12 cellular contexts compared by ENCODE assay signal in the genomic region with DNA sequence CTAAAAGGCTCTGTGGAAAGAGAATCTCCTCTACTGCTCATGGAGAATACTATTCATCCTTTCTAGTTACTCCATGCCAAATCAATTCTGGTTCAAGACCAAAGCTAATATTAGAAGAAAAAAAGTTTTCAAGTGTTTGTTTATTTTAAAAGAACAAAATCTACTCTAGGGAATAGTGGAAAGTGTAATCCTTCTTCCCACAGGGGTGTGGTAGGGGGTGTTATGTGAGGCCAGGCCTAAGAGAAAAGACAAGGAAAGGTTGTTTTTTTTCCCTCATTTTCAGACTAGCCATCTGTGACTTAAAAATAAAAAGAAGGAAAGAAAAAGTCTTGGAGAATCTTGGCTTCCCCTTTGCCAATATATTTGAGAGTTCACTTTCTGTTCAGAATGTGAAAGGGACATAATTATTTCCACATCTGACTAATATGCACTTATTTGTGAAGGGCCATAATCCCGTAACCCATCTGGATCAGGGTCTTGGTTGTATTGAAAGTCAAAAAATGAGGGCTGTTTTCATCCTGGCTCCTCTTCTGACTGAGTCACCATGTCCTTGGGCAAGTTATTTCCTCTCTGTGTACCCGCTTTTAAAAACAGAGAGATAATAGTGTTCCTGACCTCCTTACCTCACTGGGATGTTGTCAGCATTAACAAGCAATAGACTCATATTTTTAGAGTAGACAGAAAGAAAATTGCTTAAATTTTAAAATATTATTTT.
DNase-seq lines count a peak whose midpoint lies in the region; ATAC-seq and TF ChIP-seq lines count a peak whose summit lies in the region.
"Had no signal": no experiment of that assay in that cellular context is flagged by ENCODE, and none has a peak within 500 bp of the region (broad histone marks: within the 10 kb centered on the region; RNA-seq: fewer than 3 reads in every experiment).

No MANE protein-coding gene starts in this region.

- H3K4me1 Mint-ChIP-seq in activated CD4-positive, alpha-beta memory T cell treated with anti-CD3 and anti-CD28 coated beads, Interleukin-2, amount 10 ng/mL, durations not matched to agents 7 days and 5 days, result no peaks in the 10 kb centered on the region
- H3K4me1 Mint-ChIP-seq: naive B cell had no signal

- H3K23ac ChIP-seq in IMR-90 (ENCODE audit: low read depth, low read length), result no peak overlapping the region

- dilution Hi-C loops in IMR-90 (cut with HindIII; ENCODE audit: low sequenced_read_pairs, unreplicated experiment), result no loop called here

- in situ Hi-C loops in IMR-90 (cut with MboI; ENCODE audit: low sequenced_read_pairs), result loop anchor here (25.0 kb wide), 1 partner anchor 1801 kb away; no protein-coding TSS in a partner anchor

- H4K20me1 ChIP-seq in IMR-90 (ENCODE audit: insufficient read depth, low read length), result no peaks in the 10 kb centered on the region

- WGBS in IMR-90 (ENCODE audit: extremely low coverage in 2 of 2, insufficient read length in 1 of 2), 2 experiments, result no CpG with 5 or more reads among the region's 2 CpGs
- WGBS in stomach, 5 donors, result 55 to 78% (median 72%) methylated on average over 2 of the region's 2 CpGs

- no peak overlapping the region for H2BK5ac ChIP-seq in IMR-90 (ENCODE audit: low read depth, low read length, poor library complexity, severe bottlenecking)

- H3K4me3 Mint-ChIP-seq in activated CD4-positive, alpha-beta memory T cell treated with anti-CD3 and anti-CD28 coated beads, Interleukin-2, amount 10 ng/mL, durations not matched to agents 7 days and 5 days, result no peak overlapping the region
- H3K4me3 Mint-ChIP-seq: naive B cell had no signal

- H3K9ac ChIP-seq in IMR-90 (ENCODE audit: low read depth, low read length), result no peak overlapping the region

- no peak for TF ChIP-seq EP300 in stomach (IDR thresholded peaks at IDR 0.05)

- TF ChIP-seq POLR2A in IMR-90 (IDR thresholded peaks at IDR 0.05; ENCODE audit: low read depth, low read length) (no peak), stomach (IDR thresholded peaks at IDR 0.05) (no peak)

- no peak overlapping the region for H3K27ac Mint-ChIP-seq in activated CD4-positive, alpha-beta memory T cell treated with anti-CD3 and anti-CD28 coated beads, Interleukin-2, amount 10 ng/mL, durations not matched to agents 7 days and 5 days
- H3K27ac Mint-ChIP-seq: naive B cell had no signal

- BruUV-seq in IMR-90 (replicated peaks; lab: Mats Ljungman, UMichigan), result no TSS peak

- POLR2A ChIA-PET in IMR-90 (lab: Charles Lee; ENCODE audit: unreplicated experiment), result interaction anchor here (0.6 kb wide), 1 partner anchor 16 kb away, joined by 5 read pairs; no protein-coding TSS in a partner anchor
- POLR2A ChIA-PET in activated CD4-positive, alpha-beta memory T cell treated with anti-CD3 and anti-CD28 coated beads, Interleukin-2, amount 10 ng/mL, durations not matched to agents 7 days and 5 days (lab: Charles Lee), result no interaction called here

- H2BK120ac ChIP-seq in IMR-90 (ENCODE audit: low read depth, low read length), result no peak overlapping the region

- H3K27me3 Mint-ChIP-seq in activated CD4-positive, alpha-beta memory T cell treated with anti-CD3 and anti-CD28 coated beads, Interleukin-2, amount 10 ng/mL, durations not matched to agents 7 days and 5 days, result no peaks in the 10 kb centered on the region

- H3K36me3 ChIP-seq in IMR-90 (ENCODE audit: control insufficient read depth, insufficient read depth, low read length) (no peaks in the 10 kb centered on the region), stomach (no peaks in the 10 kb centered on the region)

- intact Hi-C loops in IMR-90 (cut with micrococcal nuclease), result no loop called here
- intact Hi-C loops in left cardiac atrium (cut with DNase I), result no loop called here
- intact Hi-C loops in stomach (cut with DNase I; ENCODE audit: low total_unique reads), result no loop called here

- H3K9me3 Mint-ChIP-seq in activated CD4-positive, alpha-beta memory T cell treated with anti-CD3 and anti-CD28 coated beads, Interleukin-2, amount 10 ng/mL, durations not matched to agents 7 days and 5 days, result no peaks in the 10 kb centered on the region

- no peak overlapping the region for H4K91ac ChIP-seq in IMR-90 (ENCODE audit: insufficient read depth, low read depth, low read length)

- H3K4ac ChIP-seq in IMR-90 (ENCODE audit: low read depth, low read length), result no peak overlapping the region

- CTCF ChIA-PET in IMR-90 (lab: Yijun Ruan, JAX), result no interaction called here
- CTCF ChIA-PET in activated CD4-positive, alpha-beta memory T cell treated with anti-CD3 and anti-CD28 coated beads, Interleukin-2, amount 10 ng/mL, durations not matched to agents 7 days and 5 days (lab: Charles Lee), result no interaction called here

- H3K79me1 ChIP-seq in IMR-90 (ENCODE audit: low read depth in 1 of 2, low read length in 2 of 2), result no peaks in the 10 kb centered on the region

- peak; percentile 64 for ATAC-seq in IMR-90 (ENCODE audit: low read depth)
- ATAC-seq in left cardiac atrium, result peak; percentile 56 to 84
- ATAC-seq in HG02884 (IDR thresholded peaks at IDR 0.05; ENCODE audit: unreplicated experiment), result no peak
- no peak for ATAC-seq in HG03469 (IDR thresholded peaks at IDR 0.05; ENCODE audit: unreplicated experiment)

- no peak overlapping the region for H2AK5ac ChIP-seq in IMR-90 (ENCODE audit: low read depth, low read length)

- H2BK20ac ChIP-seq in IMR-90 (ENCODE audit: low read depth, low read length), result no peak overlapping the region

- no peak overlapping the region; the same call in 1 of the 2 replicates for H3K18ac ChIP-seq in IMR-90 (ENCODE audit: low read depth, low read length)

- no peaks in the 10 kb centered on the region for H3K36me3 Mint-ChIP-seq in activated CD4-positive, alpha-beta memory T cell treated with anti-CD3 and anti-CD28 coated beads, Interleukin-2, amount 10 ng/mL, durations not matched to agents 7 days and 5 days (ENCODE audit: low read depth)
- H3K36me3 Mint-ChIP-seq: naive B cell had no signal

- H3K27ac ChIP-seq in IMR-90 (ENCODE audit: insufficient read depth, low read length) (no peak overlapping the region), stomach (peak overlapping the region in 3 of 5 donors; percentile 16 to 46 (median 28))
- H3K27ac ChIP-seq: PC-9 had no signal

- no peak overlapping the region for H2BK15ac ChIP-seq in IMR-90 (ENCODE audit: low read depth, low read length)

- TF ChIP-seq CTCF in IMR-90 (conservative IDR thresholded peaks at IDR 0.05; ENCODE audit: low read depth, low read length) (no peak), stomach (IDR thresholded peaks at IDR 0.05) (no peak)

- H2AFZ ChIP-seq in IMR-90 (replicated peaks; ENCODE audit: low read length, poor library complexity), result no peak overlapping the region
- H2AFZ ChIP-seq: PC-9 had no signal

- no peak for TF ChIP-seq RAD21 in IMR-90 (IDR thresholded peaks at IDR 0.05; ENCODE audit: low read length)

- no peak overlapping the region for H2AK9ac ChIP-seq in IMR-90 (replicated peaks; ENCODE audit: low read depth, low read length, poor library complexity)

- no peak overlapping the region for H4K8ac ChIP-seq in IMR-90 (ENCODE audit: low read depth in 2 of 2, low read length in 2 of 2)

- peaks cover 9% of the 10 kb centered on the region; the same call in 1 of the 2 replicates for H3K9me1 ChIP-seq in IMR-90 (ENCODE audit: insufficient read depth, low read length)

- H3K4me3 ChIP-seq in IMR-90 (ENCODE audit: insufficient read depth, low read depth, low read length) (no peak overlapping the region), stomach (no peak overlapping the region)
- H3K4me3 ChIP-seq: PC-9 had no signal

- no peak overlapping the region; the same call in 1 of the 2 replicates for H3K4me2 ChIP-seq in IMR-90 (ENCODE audit: low read depth, low read length)
- H3K4me2 ChIP-seq: PC-9 had no signal

- no peak overlapping the region for H4K5ac ChIP-seq in IMR-90 (ENCODE audit: low read depth, low read length)

- no peak overlapping the region for H3K14ac ChIP-seq in IMR-90 (replicated peaks; ENCODE audit: low read depth, low read length)

- H3K9me3 ChIP-seq in IMR-90 (ENCODE audit: control insufficient read depth, insufficient read depth, low read length) (no peaks in the 10 kb centered on the region), stomach (peaks cover 0 to 8% (median 0%) of the 10 kb centered on the region in 4 donors)

- H3K27me3 ChIP-seq in IMR-90 (ENCODE audit: control insufficient read depth, insufficient read depth, low read length), result no peaks in the 10 kb centered on the region
- no peaks in the 10 kb centered on the region for H3K27me3 ChIP-seq in stomach

- DNase-seq in IMR-90 (peak; percentile 48), brain pericyte (ENCODE audit: low read depth, low spot score) (peak; percentile 69), left cardiac atrium (no peak), stomach (no peak), OCI-M1 (lab: John Stamatoyannopoulos, UW) (no peak)
- DNase-seq in activated CD4-positive, alpha-beta memory T cell treated with anti-CD3 and anti-CD28 coated beads, Interleukin-2, amount 10 ng/mL, durations not matched to agents 7 days and 5 days, result no peak
- DNase-seq: activated naive CD4-positive, alpha-beta T cell treated with anti-CD3 and anti-CD28 coated beads, Interleukin-2, amount 50 U/mL, for 16 hours; naive B cell; PC-9; stimulated activated CD4-positive, alpha-beta T cell treated with anti-CD3 and anti-CD28 coated beads, Interleukin-4, amount 100 ng/mL, for 1 hour had no signal

- H3K4me1 ChIP-seq in IMR-90 (ENCODE audit: control insufficient read depth, insufficient read depth, low read length) (peaks cover 2% of the 10 kb centered on the region; the same call in 1 of the 2 replicates), stomach (peaks cover 0 to 13% (median 2%) of the 10 kb centered on the region in 4 donors)

- H3K56ac ChIP-seq in IMR-90 (ENCODE audit: extremely low read depth, insufficient read depth, low read length), result no peak overlapping the region

TF ChIP-seq in IMR-90, 13 proteins besides CTCF, POLR2A, EP300 and RAD21:
- TF ChIP-seq CEBPB (IDR thresholded peaks at IDR 0.05; ENCODE audit: low read depth, low read length) (0 out of 2 replicates have a peak, but pooled peaks have one; percentile 15), FOS (IDR thresholded peaks at IDR 0.05; ENCODE audit: low read depth, low read length) (no peak)

Comparison
In these comparisons a context has a peak if more than half of its experiments do, and no peak if none do; other contexts are left out.
1. ATAC-seq: peak in IMR-90 (single experiment) and left cardiac atrium (2 of 2); none in HG02884 (single experiment) and HG03469 (single experiment).
2. DNase-seq: peak in IMR-90 (single experiment) and brain pericyte (single experiment); none in left cardiac atrium (single experiment), stomach (single experiment), activated CD4-positive, alpha-beta memory T cell treated with anti-CD3 and anti-CD28 coated beads, Interleukin-2, amount 10 ng/mL, durations not matched to agents 7 days and 5 days (single experiment) and OCI-M1 (single experiment).